13 cellular contexts compared by ENCODE assay signal in genomic region chr12:114636723-114637480, GRCh38. TPM values are rescaled to one million over a fixed set of nuclear protein-coding genes. Genes with fewer than 3 reads are reported as not detected.
A peak's percentile ranks its signal among the peaks of the same experiment; 100 is the strongest.
DNase-seq lines count a peak whose midpoint lies in the region; TF ChIP-seq lines count a peak whose summit lies in the region.
"Had no signal": no experiment of that assay in that cellular context is flagged by ENCODE, and none has a peak within 500 bp of the region (broad histone marks: within the 10 kb centered on the region; RNA-seq: fewer than 3 reads in every experiment).

No MANE protein-coding gene starts in this region.

- H3K4me3 ChIP-seq in fibroblast of the aortic adventitia (ENCODE audit: low read depth, low read length) (no peak overlapping the region), transverse colon (no peak overlapping the region)
- H3K4me3 ChIP-seq: BLaER1 treated with 17β-estradiol and CSF1 and Interleukin-3, amounts not matched to agents 10 nM and 100 nM; upper lobe of left lung had no signal

- no peaks in the 10 kb centered on the region for H3K27me3 ChIP-seq in transverse colon
- H3K27me3 ChIP-seq: BLaER1 treated with 17β-estradiol and CSF1 and Interleukin-3, amounts not matched to agents 10 nM and 100 nM; upper lobe of left lung had no signal

- peak; percentile 47 for DNase-seq in NCI-H82 (lab: John Stamatoyannopoulos, UW)
- no peak for DNase-seq in NCI-H82 treated with DMSO at 0.1 percent for 48 hours (lab: John Stamatoyannopoulos, UW; ENCODE audit: unreplicated experiment)
- DNase-seq in SK-MEL-5 (ENCODE audit: low read depth, low spot score): peak; percentile 39
- peak; percentile 16 for DNase-seq in fibroblast of the aortic adventitia (ENCODE audit: low read depth)
- peak; percentile 8 for DNase-seq in transverse colon
- DNase-seq in NCI-H2107 (lab: John Stamatoyannopoulos, UW): no peak
- no peak for DNase-seq in SK-N-DZ (ENCODE audit: low spot score)
- no peak for DNase-seq in stimulated activated CD4-positive, alpha-beta T cell treated with anti-CD3 and anti-CD28 coated beads, Interleukin-4, amount 100 ng/mL, for 24 hours
- DNase-seq: activated CD4-positive, alpha-beta T cell treated with anti-CD3 and anti-CD28 coated beads, Interleukin-2, amount 50 U/mL, for 1 hour; central memory CD4-positive, alpha-beta T cell; left cardiac atrium; upper lobe of left lung had no signal

- H3K4me1 ChIP-seq in transverse colon: no peaks in the 10 kb centered on the region
- H3K4me1 ChIP-seq: BLaER1 treated with 17β-estradiol and CSF1 and Interleukin-3, amounts not matched to agents 10 nM and 100 nM; upper lobe of left lung had no signal

- no peak overlapping the region for H3K27ac ChIP-seq in transverse colon
- H3K27ac ChIP-seq: BLaER1 treated with 17β-estradiol and CSF1 and Interleukin-3, amounts not matched to agents 10 nM and 100 nM; upper lobe of left lung had no signal

- TF ChIP-seq EP300 in transverse colon (IDR thresholded peaks at IDR 0.05; ENCODE audit: low read depth): no peak

- in situ Hi-C loops in SK-MEL-5 (cut with HindIII; ENCODE audit: low pct_unique_long_range_greater_than_20kb, low sequenced_read_pairs): no loop called here
- in situ Hi-C loops in transverse colon (cut with MboI; ENCODE audit: low pct_ligation_motif_present in 1 of 4, low pct_unique_long_range_greater_than_20kb in 1 of 4, low sequenced_read_pairs in 3 of 4): no loop called here

- H3K9me3 ChIP-seq in transverse colon: no peaks in the 10 kb centered on the region
- H3K9me3 ChIP-seq: BLaER1 treated with 17β-estradiol and CSF1 and Interleukin-3, amounts not matched to agents 10 nM and 100 nM; upper lobe of left lung had no signal

- H3K36me3 ChIP-seq in transverse colon: no peaks in the 10 kb centered on the region
- H3K36me3 ChIP-seq: BLaER1 treated with 17β-estradiol and CSF1 and Interleukin-3, amounts not matched to agents 10 nM and 100 nM; upper lobe of left lung had no signal

- TF ChIP-seq CTCF in fibroblast of the aortic adventitia (IDR thresholded peaks at IDR 0.05; ENCODE audit: insufficient read depth, low read length): peak; percentile 39
- TF ChIP-seq CTCF in transverse colon (IDR thresholded peaks at IDR 0.05): peak in 1 of 5 experiments; percentile 19

- intact Hi-C loops in transverse colon (cut with DNase I; ENCODE audit: low total_unique reads): no loop called here

- WGBS in transverse colon (ENCODE audit: low coverage in 1 of 2), 2 donors: 57 to 68% methylated on average over 4 to 15 of the region's 15 CpGs

- no peak for TF ChIP-seq POLR2A in transverse colon (IDR thresholded peaks at IDR 0.05)

RNA-seq across cellular contexts. Expression of gene TBX3, which starts 47.1 kb away (rescaled TPM):
- total RNA-seq in SK-MEL-5 (2014; rRNA removed; shearing (Covaris generic)): 3.3 and 3.6 TPM in 2 replicates
- 8.3 and 9.1 TPM in 2 replicates for polyA plus RNA-seq in SK-MEL-5 (2015; cell fraction: cytosol; rRNA removed)
- polyA plus RNA-seq in SK-MEL-5 (2015; cell fraction: nucleus; rRNA removed): 28.3 and 42.9 TPM in 2 replicates
- total RNA-seq in fibroblast of the aortic adventitia (ENCODE audit: low replicate concordance): 5.7 and 12.8 TPM in 2 replicates
- total RNA-seq in transverse colon: 10 to 100 TPM in 1 of 4 donors, 1 to 10 TPM in 3; 2.8 to 11.9 (median 5.9) TPM
- polyA plus RNA-seq in SK-N-DZ (2014; cell fraction: cytosol; rRNA removed): 30.6 and 37.3 TPM in 2 replicates
- polyA plus RNA-seq in SK-N-DZ (2014; cell fraction: nucleus; rRNA removed): 52.0 and 72.6 TPM in 2 replicates

Comparison
In these comparisons a context has a peak if more than half of its experiments do, and no peak if none do; other contexts are left out.
1. DNase-seq: peak in NCI-H82 (single experiment), SK-MEL-5 (single experiment), fibroblast of the aortic adventitia (single experiment) and transverse colon (single experiment); none in NCI-H82 treated with DMSO at 0.1 percent for 48 hours (single experiment), NCI-H2107 (single experiment), SK-N-DZ (single experiment) and stimulated activated CD4-positive, alpha-beta T cell treated with anti-CD3 and anti-CD28 coated beads, Interleukin-4, amount 100 ng/mL, for 24 hours (single experiment).